24 cellular contexts compared by ENCODE assay signal in genomic region chr11:92681606-92682005, GRCh38.
"Had no signal": no experiment of that assay in that cellular context is flagged by ENCODE, and none has a peak within 500 bp of the region (broad histone marks: within the 10 kb centered on the region; RNA-seq: fewer than 3 reads in every experiment).

No MANE protein-coding gene starts in this region.

- H3K27me3 ChIP-seq: gastroesophageal sphincter, heart left ventricle, right atrium auricular region, stomach, thyroid gland had no signal

- H3K4me3 Mint-ChIP-seq: activated T-cell treated with anti-CD3 and anti-CD28 coated beads, Interleukin-2, amount 50 U/mL, for 72 hours; immature natural killer cell; mesothelial cell of epicardium; naive thymus-derived CD4-positive, alpha-beta T cell; stimulated activated naive B cell treated with anti-CD40 and anti-IgM and Interleukin-4, amounts not matched to agents 10 μg/mL and 1 μg/mL and 100 μg/mL, for 72 hours had no signal

- H3K27ac Mint-ChIP-seq: activated naive CD4-positive, alpha-beta T cell treated with anti-CD3 and anti-CD28 coated beads, Interleukin-2, amount 50 U/mL, for 72 hours; activated T-cell treated with anti-CD3 and anti-CD28 coated beads, Interleukin-2, amount 50 U/mL, for 72 hours; immature natural killer cell; mesothelial cell of epicardium; naive thymus-derived CD4-positive, alpha-beta T cell; stimulated activated naive B cell treated with anti-CD40 and anti-IgM and Interleukin-4, amounts not matched to agents 10 μg/mL and 1 μg/mL and 100 μg/mL, for 72 hours had no signal

- H3K36me3 ChIP-seq: gastroesophageal sphincter, heart left ventricle, right atrium auricular region, stomach, thyroid gland had no signal

- H3K79me2 ChIP-seq: parathyroid adenoma had no signal

- H3K36me3 Mint-ChIP-seq: activated naive CD4-positive, alpha-beta T cell treated with anti-CD3 and anti-CD28 coated beads, Interleukin-2, amount 50 U/mL, for 72 hours; immature natural killer cell; naive thymus-derived CD4-positive, alpha-beta T cell; stimulated activated naive B cell treated with anti-CD40 and anti-IgM and Interleukin-4, amounts not matched to agents 10 μg/mL and 1 μg/mL and 100 μg/mL, for 72 hours had no signal

- H3K4me1 ChIP-seq: gastroesophageal sphincter, parathyroid adenoma, stomach, thyroid gland had no signal

- H3K9me3 ChIP-seq: gastroesophageal sphincter, right atrium auricular region, thyroid gland had no signal

- H2AFZ ChIP-seq: parathyroid adenoma had no signal

- H3K27me3 Mint-ChIP-seq: naive thymus-derived CD4-positive, alpha-beta T cell; stimulated activated naive B cell treated with anti-CD40 and anti-IgM and Interleukin-4, amounts not matched to agents 10 μg/mL and 1 μg/mL and 100 μg/mL, for 72 hours had no signal

- DNase-seq: activated CD4-positive, alpha-beta T cell treated with anti-CD3 and anti-CD28 coated beads for 4 hours; activated CD4-positive, alpha-beta T cell treated with anti-CD3 and anti-CD28 coated beads, Interleukin-2, amount 50 U/mL, for 4 hours; activated naive CD4-positive, alpha-beta T cell; activated T-cell treated with anti-CD3 and anti-CD28 coated beads for 4 hours; activated T-cell treated with anti-CD3 and anti-CD28 coated beads, Interleukin-2, amount 50 U/mL, for 72 hours; effector CD8-positive, alpha-beta T cell; heart left ventricle; hypothalamus; immature natural killer cell; kidney; left colon; mammary epithelial cell; naive thymus-derived CD4-positive, alpha-beta T cell; occipital lobe; stimulated activated CD4-positive, alpha-beta T cell treated with anti-CD3 and anti-CD28 coated beads, Interleukin-2, amount 100 ng/mL, for 24 hours; stimulated activated naive B cell treated with anti-CD40 and anti-IgM and Interleukin-4, amounts not matched to agents 10 μg/mL and 1 μg/mL and 100 μg/mL, for 72 hours; stomach; thyroid gland had no signal

- H3K9ac ChIP-seq: parathyroid adenoma had no signal

- H3K27ac ChIP-seq: gastroesophageal sphincter, heart left ventricle, parathyroid adenoma, right atrium auricular region, stomach, thyroid gland had no signal

- H3K4me3 ChIP-seq: gastroesophageal sphincter, heart left ventricle, right atrium auricular region, smooth muscle cell, stomach, thyroid gland had no signal

- H3K4me1 Mint-ChIP-seq: immature natural killer cell; naive thymus-derived CD4-positive, alpha-beta T cell; stimulated activated naive B cell treated with anti-CD40 and anti-IgM and Interleukin-4, amounts not matched to agents 10 μg/mL and 1 μg/mL and 100 μg/mL, for 72 hours had no signal

- H3K4me2 ChIP-seq: smooth muscle cell had no signal
